In the genomic region with DNA sequence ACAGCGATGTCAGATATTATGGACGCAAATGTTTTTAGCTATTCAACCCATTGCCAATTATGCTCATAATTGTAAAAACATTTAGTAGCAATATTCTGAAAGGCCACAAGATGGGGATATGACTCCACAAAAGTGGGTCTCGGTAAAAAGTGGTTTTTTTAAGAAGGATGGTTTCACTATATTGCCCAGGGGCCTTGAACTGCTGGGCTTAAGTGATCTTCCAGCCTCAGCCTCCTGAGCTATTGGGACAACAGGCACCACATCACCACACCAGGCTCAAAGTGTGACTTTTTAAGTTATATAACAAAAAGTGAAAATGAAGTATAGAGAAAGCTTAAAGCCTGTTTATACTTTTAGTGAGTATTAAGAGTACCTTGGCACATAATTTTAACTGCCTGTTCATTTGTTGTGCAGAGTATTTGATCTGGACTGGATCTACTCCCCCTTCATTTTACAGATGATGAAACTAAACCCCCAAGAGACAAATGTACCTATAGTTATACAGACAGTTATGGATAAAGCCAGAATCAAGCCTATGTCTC, we compare ENCODE assay signal across 8 cellular contexts. TPM values are rescaled to one million over a fixed set of nuclear protein-coding genes. Genes with fewer than 3 reads are reported as not detected.
DNase-seq lines count a peak whose midpoint lies in the region; ATAC-seq and TF ChIP-seq lines count a peak whose summit lies in the region.

No MANE protein-coding gene starts in this region.

- H3K36me3 Mint-ChIP-seq in stimulated activated memory B cell treated with anti-CD40 and anti-IgM and Interleukin-4, amounts not matched to agents 10 μg/mL and 1 μg/mL and 100 μg/mL, for 72 hours: peaks cover 6% of the 10 kb centered on the region

- peak overlapping the region; percentile 60 for H3K27ac Mint-ChIP-seq in stimulated activated memory B cell treated with anti-CD40 and anti-IgM and Interleukin-4, amounts not matched to agents 10 μg/mL and 1 μg/mL and 100 μg/mL, for 72 hours

- peaks cover 56% of the 10 kb centered on the region for H3K4me1 Mint-ChIP-seq in stimulated activated memory B cell treated with anti-CD40 and anti-IgM and Interleukin-4, amounts not matched to agents 10 μg/mL and 1 μg/mL and 100 μg/mL, for 72 hours

- CTCF ChIA-PET in OCI-LY7 (lab: Charles Lee; ENCODE audit: unreplicated experiment): interaction anchor here (1.8 kb wide), 1 partner anchor 9 kb away, joined by 10 read pairs; a partner anchor contains a TSS

- no peaks in the 10 kb centered on the region for H3K9me3 ChIP-seq in OCI-LY7 (ENCODE audit: low read length)

- H3K4me3 Mint-ChIP-seq in stimulated activated memory B cell treated with anti-CD40 and anti-IgM and Interleukin-4, amounts not matched to agents 10 μg/mL and 1 μg/mL and 100 μg/mL, for 72 hours: no peak overlapping the region

- H3K9me3 Mint-ChIP-seq in stimulated activated memory B cell treated with anti-CD40 and anti-IgM and Interleukin-4, amounts not matched to agents 10 μg/mL and 1 μg/mL and 100 μg/mL, for 72 hours: no peaks in the 10 kb centered on the region

- TF ChIP-seq CTCF in OCI-LY7 (conservative IDR thresholded peaks at IDR 0.05; ENCODE audit: low read length) (peak; percentile 88), brain microvascular endothelial cell (IDR thresholded peaks at IDR 0.05; ENCODE audit: low read depth, low read length, missing control alignments) (peak; percentile 52)

- no peaks in the 10 kb centered on the region for H3K27me3 Mint-ChIP-seq in stimulated activated memory B cell treated with anti-CD40 and anti-IgM and Interleukin-4, amounts not matched to agents 10 μg/mL and 1 μg/mL and 100 μg/mL, for 72 hours

- H3K36me3 ChIP-seq in OCI-LY7 (ENCODE audit: insufficient read depth, low read length) (peaks cover 76% of the 10 kb centered on the region), brain microvascular endothelial cell (replicated peaks) (no peaks in the 10 kb centered on the region)

- in situ Hi-C loops in brain microvascular endothelial cell (cut with HindIII; ENCODE audit: low pct_ligation_motif_present, low sequenced_read_pairs): no loop called here

- H3K4me3 ChIP-seq in OCI-LY7 (ENCODE audit: low read depth, low read length, poor library complexity, severe bottlenecking) (no peak overlapping the region), brain microvascular endothelial cell (ENCODE audit: low read depth, low read length) (no peak overlapping the region)

- H3K79me2 ChIP-seq in OCI-LY7 (ENCODE audit: insufficient read depth, low read depth, low read length): peaks cover 100% of the 10 kb centered on the region

- no peak overlapping the region for H2AFZ ChIP-seq in OCI-LY7 (ENCODE audit: low read length)

- no TSS peak for BruUV-seq in OCI-LY7 (replicated peaks; lab: Mats Ljungman, UMichigan)

- intact Hi-C loops in OCI-LY7 (cut with micrococcal nuclease; ENCODE audit: unreplicated experiment): loop anchor here (1.0 to 5.0 kb wide), 5 partner anchors 9 to 416 kb away; a partner anchor contains a TSS

- DNase-seq in DMS153 treated with DMSO at 0.1 percent for 48 hours (lab: John Stamatoyannopoulos, UW; ENCODE audit: unreplicated experiment) (peak; percentile 14), HT-29 (ENCODE audit: low spot score) (peak; percentile 75), OCI-LY7 (ENCODE audit: low spot score) (peak; percentile 77), brain microvascular endothelial cell (peak; percentile 28), inferior parietal cortex (ENCODE audit: extremely low spot score) (peak; percentile 82)

- peak overlapping the region; percentile 55 for H3K4me2 ChIP-seq in OCI-LY7 (ENCODE audit: low read length)

- ATAC-seq in GM19351 (IDR thresholded peaks at IDR 0.05; ENCODE audit: unreplicated experiment) (peak; percentile 87), GM19328 (IDR thresholded peaks at IDR 0.05; ENCODE audit: unreplicated experiment) (no peak)
- peak; percentile 63 for ATAC-seq in stimulated activated memory B cell treated with anti-CD40 and anti-IgM and Interleukin-4, amounts not matched to agents 10 μg/mL and 1 μg/mL and 100 μg/mL, for 72 hours

- H3K27me3 ChIP-seq in brain microvascular endothelial cell (replicated peaks): no peaks in the 10 kb centered on the region

- peaks cover 84% of the 10 kb centered on the region for H4K20me1 ChIP-seq in OCI-LY7 (ENCODE audit: insufficient read depth, low read length)

- H3K27ac ChIP-seq in OCI-LY7 (ENCODE audit: low read depth, low read length, poor library complexity, severe bottlenecking) (peak overlapping the region; percentile 59), brain microvascular endothelial cell (no peak overlapping the region)

- POLR2A ChIA-PET in OCI-LY7 (lab: Charles Lee): interaction anchor here (1.0 to 1.5 kb wide), 5 partner anchors 8 to 439 kb away, joined by 3 to 9 read pairs (median 3); a partner anchor contains a TSS

- no peaks in the 10 kb centered on the region for H3K9me2 ChIP-seq in OCI-LY7 (ENCODE audit: insufficient read depth, low read length)

- H3K4me1 ChIP-seq in OCI-LY7 (ENCODE audit: insufficient read depth, low read length, poor library complexity, severe bottlenecking): peaks cover 49% of the 10 kb centered on the region

RNA-seq across cellular contexts. Expression of a gene that starts 9.4 kb away (rescaled TPM):
- 743 and 760 TPM in 2 replicates for total RNA-seq in HT-29 (2014; rRNA removed; shearing (Covaris generic))
- 223 and 225 TPM in 2 replicates for total RNA-seq in OCI-LY7 (2014; rRNA removed; shearing (Covaris generic))
- 159 and 172 TPM in 2 replicates for total RNA-seq in OCI-LY7 (2022)

RNA-seq across cellular contexts. Expression of a gene that starts 10.2 kb away (rescaled TPM):
- total RNA-seq in HT-29 (2014; rRNA removed; shearing (Covaris generic)): 43.0 and 43.7 TPM in 2 replicates
- 22.1 and 26.5 TPM in 2 replicates for total RNA-seq in OCI-LY7 (2014; rRNA removed; shearing (Covaris generic))
- 63.2 and 77.3 TPM in 2 replicates for total RNA-seq in OCI-LY7 (2022)

RNA-seq across cellular contexts. Expression of a gene that starts 40.2 kb away (rescaled TPM):
- total RNA-seq in HT-29 (2014; rRNA removed; shearing (Covaris generic)): 8.1 and 10.1 TPM in 2 replicates
- total RNA-seq in OCI-LY7 (2014; rRNA removed; shearing (Covaris generic)): 8.0 and 11.7 TPM in 2 replicates
- total RNA-seq in OCI-LY7 (2022): 18.1 and 20.0 TPM in 2 replicates

Comparison
In these comparisons a context has a peak if more than half of its experiments do, and no peak if none do; other contexts are left out.
1. DNase-seq: peak in every context shown above with its lines; median percentile 82 in inferior parietal cortex; 77 in OCI-LY7; 75 in HT-29; 28 in brain microvascular endothelial cell; 14 in DMS153 treated with DMSO at 0.1 percent for 48 hours.